21 cellular contexts compared by ENCODE assay signal in the genomic region with DNA sequence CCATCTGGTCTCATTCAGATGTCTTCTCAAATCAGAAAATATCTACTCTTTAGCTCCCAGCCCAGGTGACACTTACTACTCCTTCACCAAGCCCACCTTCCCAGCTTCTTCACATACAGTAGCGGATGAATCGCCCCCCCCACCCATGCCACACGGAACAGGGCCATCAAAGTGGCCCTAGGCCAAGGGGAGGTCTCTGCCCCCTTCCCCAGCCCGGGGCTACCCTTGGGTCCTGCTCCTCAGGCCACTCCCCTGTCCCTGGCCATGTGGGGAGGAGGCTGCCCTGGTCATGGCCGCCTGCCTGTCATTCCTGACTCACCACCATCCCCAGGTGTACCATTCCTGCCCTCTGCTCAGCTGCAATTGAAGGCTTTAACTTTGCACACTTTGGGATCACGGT.
DNase-seq lines count a peak whose midpoint lies in the region; ATAC-seq and TF ChIP-seq lines count a peak whose summit lies in the region.
"Had no signal": no experiment of that assay in that cellular context is flagged by ENCODE, and none has a peak within 500 bp of the region (broad histone marks: within the 10 kb centered on the region; RNA-seq: fewer than 3 reads in every experiment).

No MANE protein-coding gene starts in this region.

- no peaks in the 10 kb centered on the region for H3K27me3 ChIP-seq in esophagus (ENCODE audit: control insufficient read depth in 1 of 2, insufficient read depth in 2 of 2, low read length in 2 of 2)

- DNase-seq in neural crest cell (ENCODE audit: low read depth, low spot score) (no peak), amniotic stem cell (lab: John Stamatoyannopoulos, UW) (no peak)
- DNase-seq in T-helper 2 cell treated with Interferon-gamma antibody and Interleukin-4, amounts not matched to agents 5 μg/mL and 100 μg/mL, for 36 hours (ENCODE audit: low spot score): no peak
- no peak for DNase-seq in activated naive CD8-positive, alpha-beta T cell treated with anti-CD3 and anti-CD28 coated beads for 36 hours
- DNase-seq: C1 segment of cervical spinal cord; CD4-positive, alpha-beta memory T cell; COR-L47; Karpas-422; NCI-H1105; NCI-H1436 treated with DMSO at 0.1 percent for 48 hours; NCI-H1930; NCI-H2107; NCI-H446 treated with DMSO at 0.1 percent for 48 hours; NCI-H526; NCI-H82; SIG-M5 had no signal

- H3K36me3 Mint-ChIP-seq in brain (no peaks in the 10 kb centered on the region), neural crest cell (ENCODE audit: low read depth) (no peaks in the 10 kb centered on the region)
- H3K36me3 Mint-ChIP-seq in T-helper 2 cell treated with Interferon-gamma antibody and Interleukin-4, amounts not matched to agents 5 μg/mL and 100 μg/mL, for 36 hours (ENCODE audit: low read depth): no peaks in the 10 kb centered on the region
- H3K36me3 Mint-ChIP-seq in activated naive CD8-positive, alpha-beta T cell treated with anti-CD3 and anti-CD28 coated beads for 36 hours: no peaks in the 10 kb centered on the region
- H3K36me3 Mint-ChIP-seq: CD4-positive, alpha-beta memory T cell had no signal

- peaks cover 50% of the 10 kb centered on the region for H3K4me1 Mint-ChIP-seq in brain
- H3K4me1 Mint-ChIP-seq in neural crest cell: peaks cover 40% of the 10 kb centered on the region
- H3K4me1 Mint-ChIP-seq in T-helper 2 cell treated with Interferon-gamma antibody and Interleukin-4, amounts not matched to agents 5 μg/mL and 100 μg/mL, for 36 hours (ENCODE audit: low read depth): peaks cover 11% of the 10 kb centered on the region
- peaks cover 9% of the 10 kb centered on the region for H3K4me1 Mint-ChIP-seq in activated naive CD8-positive, alpha-beta T cell treated with anti-CD3 and anti-CD28 coated beads for 36 hours

- peaks cover 11% of the 10 kb centered on the region for H3K27me3 Mint-ChIP-seq in brain
- H3K27me3 Mint-ChIP-seq in neural crest cell (ENCODE audit: low read depth): peaks cover 5% of the 10 kb centered on the region
- peaks cover 51% of the 10 kb centered on the region for H3K27me3 Mint-ChIP-seq in T-helper 2 cell treated with Interferon-gamma antibody and Interleukin-4, amounts not matched to agents 5 μg/mL and 100 μg/mL, for 36 hours (ENCODE audit: low read depth)
- H3K27me3 Mint-ChIP-seq in activated naive CD8-positive, alpha-beta T cell treated with anti-CD3 and anti-CD28 coated beads for 36 hours: peaks cover 67% of the 10 kb centered on the region

- H3K9me3 Mint-ChIP-seq in brain: peaks cover 0 to 4% (median 0%) of the 10 kb centered on the region in 5 experiments
- no peaks in the 10 kb centered on the region for H3K9me3 Mint-ChIP-seq in neural crest cell
- H3K9me3 Mint-ChIP-seq in T-helper 2 cell treated with Interferon-gamma antibody and Interleukin-4, amounts not matched to agents 5 μg/mL and 100 μg/mL, for 36 hours: no peaks in the 10 kb centered on the region
- H3K9me3 Mint-ChIP-seq in activated naive CD8-positive, alpha-beta T cell treated with anti-CD3 and anti-CD28 coated beads for 36 hours: no peaks in the 10 kb centered on the region

- H3K4me1 ChIP-seq in esophagus (ENCODE audit: control insufficient read depth in 2 of 2, insufficient read depth in 2 of 2, low read length in 1 of 2): peaks cover 0 to 13% of the 10 kb centered on the region in 2 donors

- H3K9me3 ChIP-seq in esophagus (ENCODE audit: control insufficient read depth in 2 of 2, insufficient read depth in 1 of 2, low read depth in 1 of 2, low read length in 1 of 2): no peaks in the 10 kb centered on the region
- H3K9me3 ChIP-seq: Peyer's patch had no signal

- no peak overlapping the region for H3K4me3 ChIP-seq in esophagus (ENCODE audit: low read depth in 1 of 2, low read length in 2 of 2)
- H3K4me3 ChIP-seq: GM12878, Peyer's patch had no signal

- 61 to 62% methylated on average over 6 of the region's 6 CpGs for WGBS in esophagus, 2 donors

- TF ChIP-seq CTCF in brain (conservative IDR thresholded peaks at IDR 0.05): no peak
- TF ChIP-seq CTCF in neural crest cell (conservative IDR thresholded peaks at IDR 0.05): no peak

- H3K27ac Mint-ChIP-seq in brain (peak overlapping the region in 2 of 5 experiments; percentile 38 to 80), neural crest cell (ENCODE audit: unreplicated experiment) (no peak overlapping the region)
- H3K27ac Mint-ChIP-seq in T-helper 2 cell treated with Interferon-gamma antibody and Interleukin-4, amounts not matched to agents 5 μg/mL and 100 μg/mL, for 36 hours: no peak overlapping the region
- no peak overlapping the region for H3K27ac Mint-ChIP-seq in activated naive CD8-positive, alpha-beta T cell treated with anti-CD3 and anti-CD28 coated beads for 36 hours

- no peak for ATAC-seq in HG03108 (IDR thresholded peaks at IDR 0.05; ENCODE audit: unreplicated experiment)
- ATAC-seq: GM12878 had no signal

- peak overlapping the region; percentile 91 to 97 for H3K27ac ChIP-seq in esophagus (ENCODE audit: low read depth in 2 of 2, low read length in 1 of 2)
- H3K27ac ChIP-seq: Peyer's patch had no signal

- peak overlapping the region in 3 of 5 experiments; percentile 37 to 88 (median 45) for H3K4me3 Mint-ChIP-seq in brain
- peak overlapping the region; percentile 54 for H3K4me3 Mint-ChIP-seq in neural crest cell
- no peak overlapping the region for H3K4me3 Mint-ChIP-seq in T-helper 2 cell treated with Interferon-gamma antibody and Interleukin-4, amounts not matched to agents 5 μg/mL and 100 μg/mL, for 36 hours
- no peak overlapping the region for H3K4me3 Mint-ChIP-seq in activated naive CD8-positive, alpha-beta T cell treated with anti-CD3 and anti-CD28 coated beads for 36 hours

- no peaks in the 10 kb centered on the region for H3K36me3 ChIP-seq in esophagus (ENCODE audit: control insufficient read depth in 2 of 2, insufficient read depth in 2 of 2, low read length in 1 of 2)
- H3K36me3 ChIP-seq: Peyer's patch had no signal

Comparison
In these comparisons a context has a peak if more than half of its experiments do, and no peak if none do; other contexts are left out.
1. H3K4me3 Mint-ChIP-seq: peak in brain (3 of 5) and neural crest cell (single experiment); none in T-helper 2 cell treated with Interferon-gamma antibody and Interleukin-4, amounts not matched to agents 5 μg/mL and 100 μg/mL, for 36 hours (single experiment) and activated naive CD8-positive, alpha-beta T cell treated with anti-CD3 and anti-CD28 coated beads for 36 hours (single experiment).